1 cellular context compared by ENCODE assay signal in the genomic region with DNA sequence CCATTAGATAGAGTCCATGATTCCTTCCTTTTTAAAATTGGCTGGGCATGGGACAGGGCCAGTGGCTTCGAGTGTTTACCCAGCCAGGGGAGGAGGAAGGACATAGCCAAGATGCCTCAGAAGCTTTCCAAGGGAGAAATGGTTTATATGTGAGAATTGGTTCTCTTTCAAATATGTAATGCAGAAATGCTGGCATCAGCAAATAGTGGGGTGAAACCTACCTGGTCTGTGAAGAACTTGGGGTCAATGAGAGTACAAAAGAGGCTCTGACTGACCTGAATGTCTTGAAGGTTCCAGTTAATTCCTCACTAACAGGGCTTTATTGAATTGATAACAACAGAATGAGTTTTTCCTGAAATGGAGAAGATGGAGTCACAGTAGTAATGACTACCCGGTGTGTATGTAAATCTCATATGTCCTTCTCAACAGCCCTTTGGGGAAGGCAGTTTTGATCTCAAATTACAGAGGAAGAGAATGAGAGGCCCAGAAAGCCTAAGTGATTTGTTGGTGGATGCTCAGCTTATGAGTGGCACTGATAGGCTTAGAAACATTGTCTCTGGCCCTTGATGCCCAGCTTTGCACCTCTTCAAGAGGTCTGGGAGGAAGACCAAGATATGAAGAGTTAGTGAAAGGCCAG.
TF ChIP-seq lines count a peak whose summit lies in the region.

No MANE protein-coding gene starts in this region.

TF ChIP-seq in GM23338, 12 proteins besides CTCF, POLR2A, EP300 and RAD21 (continued from another document):
- TF ChIP-seq ZNF462 (CRISPR knock-in tag; IDR thresholded peaks at IDR 0.05) (no peak), CREB1 (CRISPR knock-in tag; IDR thresholded peaks at IDR 0.05; ENCODE audit: low read depth) (no peak), REST (IDR thresholded peaks at IDR 0.05; ENCODE audit: unreplicated experiment) (no peak), EZH2 (IDR thresholded peaks at IDR 0.05; ENCODE audit: low read depth, unreplicated experiment) (no peak)
TF ChIP-seq in GM23338: peak in this region for 0.
